8 cellular contexts compared by ENCODE assay signal in the genomic region with DNA sequence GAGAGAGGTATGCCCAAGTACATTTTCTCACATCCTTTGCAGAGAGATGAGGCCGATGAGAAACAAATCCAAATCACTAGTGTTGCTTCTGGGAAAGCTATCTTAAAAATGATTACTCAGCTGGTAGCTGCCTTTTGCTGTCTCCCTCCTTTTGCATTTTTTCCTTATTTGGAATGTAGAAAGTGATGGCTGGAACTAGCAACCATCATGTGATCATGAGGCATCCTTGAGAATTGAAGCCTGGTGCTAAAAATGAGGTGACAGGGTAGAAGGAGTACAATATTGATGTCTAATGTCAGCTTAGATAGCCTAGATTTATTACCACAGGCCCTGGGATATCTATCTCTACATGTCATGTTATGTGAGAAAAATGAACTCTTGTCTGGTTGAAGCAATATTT.
"Had no signal": no experiment of that assay in that cellular context is flagged by ENCODE, and none has a peak within 500 bp of the region (broad histone marks: within the 10 kb centered on the region; RNA-seq: fewer than 3 reads in every experiment).

No MANE protein-coding gene starts in this region.

- H3K9me3 Mint-ChIP-seq: GM23338, IgD-negative memory B cell had no signal

- H3K36me3 ChIP-seq: HAP-1 had no signal

- H3K4me1 Mint-ChIP-seq: GM23338 had no signal

- H3K27ac Mint-ChIP-seq: GM23338, HFFc6, IgD-negative memory B cell had no signal

- H3K27me3 Mint-ChIP-seq: IgD-negative memory B cell had no signal

- DNase-seq: H7, HFFc6, KG1 had no signal

- ATAC-seq: GM23338, HepG2 had no signal

- H3K9me3 ChIP-seq: HAP-1 had no signal

- H3K4me3 Mint-ChIP-seq: GM23338, HFFc6, IgD-negative memory B cell had no signal

- FAIRE-seq: HepG2 had no signal

- H3K4me2 ChIP-seq: GM23338 had no signal

- H2AFZ ChIP-seq: GM23338 had no signal

- H3K4me1 ChIP-seq: HAP-1 had no signal

- H3K4me3 ChIP-seq: GM23338, HAP-1 had no signal

- H3K36me3 Mint-ChIP-seq: IgD-negative memory B cell had no signal

- H3K27ac ChIP-seq: HL-60 had no signal
